Comparison of ENCODE assay signal across 8 cellular contexts in the genomic region with DNA sequence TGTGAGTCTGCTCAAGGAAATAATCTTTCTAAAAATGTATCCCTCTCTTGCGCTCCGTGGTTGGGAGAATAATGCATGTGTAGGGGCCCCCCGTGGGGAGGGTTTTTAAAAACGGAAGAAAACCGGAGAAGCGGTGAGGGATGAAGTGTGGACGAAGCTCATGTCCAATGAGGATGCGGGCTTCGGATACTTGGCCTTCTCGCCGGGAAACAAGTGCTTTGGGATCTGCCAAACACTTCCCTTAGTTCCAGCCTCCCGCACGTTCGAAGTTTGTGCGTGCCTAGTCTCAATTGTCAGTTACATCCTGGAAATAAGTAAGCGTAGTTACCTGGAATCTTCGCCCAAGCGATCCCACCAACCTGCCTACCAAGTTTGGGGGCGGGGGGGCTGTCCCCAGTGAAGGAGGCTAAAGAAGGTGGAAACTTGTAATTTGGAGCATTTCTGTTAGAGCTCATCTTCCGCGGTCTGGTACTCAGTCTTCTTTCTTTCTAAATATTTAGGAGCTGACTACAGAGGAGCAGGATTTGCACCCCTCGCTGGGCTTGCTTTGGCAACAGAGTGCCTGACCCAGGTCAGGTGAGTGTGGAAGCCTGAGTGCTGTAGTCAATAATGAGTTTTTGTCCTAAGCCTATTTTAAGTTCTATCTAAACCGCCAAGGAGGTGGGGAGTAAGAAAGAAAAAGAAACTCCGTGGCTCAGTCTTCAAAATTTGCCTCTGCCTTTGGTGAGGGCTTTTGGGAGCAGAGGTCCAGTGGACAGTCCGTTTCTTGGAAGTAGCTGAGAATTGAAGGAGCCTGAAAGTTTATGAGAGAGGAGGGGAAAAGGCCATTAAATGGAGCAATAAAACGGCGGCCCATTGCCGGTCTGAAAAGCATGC. TPM values are rescaled to one million over a fixed set of nuclear protein-coding genes. Genes with fewer than 3 reads are reported as not detected.
DNase-seq lines count a peak whose midpoint lies in the region; ATAC-seq and TF ChIP-seq lines count a peak whose summit lies in the region.

No MANE protein-coding gene starts in this region.

- no peak overlapping the region for H2AK5ac ChIP-seq in H9 (ENCODE audit: insufficient read length, low read length)

- H2BK120ac ChIP-seq in H9 (ENCODE audit: low read depth, low read length, poor library complexity, severe bottlenecking): no peak overlapping the region

- no peak overlapping the region for H2BK5ac ChIP-seq in H9 (ENCODE audit: insufficient read length, low read length)

- 0 out of 2 replicates have a peak, but pooled peaks cover 2% of the 10 kb centered on the region for H3K4me1 ChIP-seq in H9 (ENCODE audit: insufficient read depth, low read length)

- H3K9ac ChIP-seq in H9 (ENCODE audit: extremely low read depth, insufficient read length, low read length): no peak overlapping the region

- H3K9me3 Mint-ChIP-seq in H9 (no peaks in the 10 kb centered on the region), WTC11 (no peaks in the 10 kb centered on the region)
- H3K9me3 Mint-ChIP-seq in naive thymus-derived CD8-positive, alpha-beta T cell: no peaks in the 10 kb centered on the region

- H3K18ac ChIP-seq in H9 (ENCODE audit: insufficient read length, low read depth, low read length): no peak overlapping the region

- ATAC-seq in WTC11 (no peak), HG02588 (IDR thresholded peaks at IDR 0.05; ENCODE audit: unreplicated experiment) (no peak), GM19463 (IDR thresholded peaks at IDR 0.05; ENCODE audit: unreplicated experiment) (no peak)
- ATAC-seq in naive thymus-derived CD8-positive, alpha-beta T cell: no peak

- no peak for TF ChIP-seq POLR2A in erythroblast (IDR thresholded peaks at IDR 0.05; ENCODE audit: low read length)

- H3K4me2 ChIP-seq in H9 (ENCODE audit: insufficient read depth, insufficient read length, low read length): peak overlapping the region; percentile 65

- DNase-seq in AG04449 (ENCODE audit: low read depth, low spot score) (no peak), H9 (peak; percentile 48), WTC11 (ENCODE audit: low spot score) (peak; percentile 28), erythroblast (lab: John Stamatoyannopoulos, UW) (peak; percentile 50 to 58), NCI-H2029 treated with DMSO at 0.1 percent for 48 hours (lab: John Stamatoyannopoulos, UW) (no peak)
- DNase-seq in naive thymus-derived CD8-positive, alpha-beta T cell: peak in 3 of 10 donors; percentile 6 to 19 (median 15)

- no peaks in the 10 kb centered on the region for H3K27me3 ChIP-seq in H9 (ENCODE audit: insufficient read depth, low read length)

- H3K4ac ChIP-seq in H9 (ENCODE audit: low read depth, low read length): no peak overlapping the region

- H2BK20ac ChIP-seq in H9 (ENCODE audit: low read depth, low read length, poor library complexity, severe bottlenecking): no peak overlapping the region

- H3K4me3 ChIP-seq in AG04449 (ENCODE audit: low read depth, low read length): peak overlapping the region; percentile 86

- H4K8ac ChIP-seq in H9 (replicated peaks; ENCODE audit: insufficient read length, low read depth, low read length): no peak overlapping the region

- POLR2A ChIA-PET in AG04449 (lab: Yijun Ruan, JAX) (interaction anchor here (0.6 to 2.7 kb wide), 5 partner anchors 10 to 530 kb away, joined by 3 to 26 read pairs (median 8); a partner anchor contains a TSS), WTC11 (lab: Charles Lee) (interaction anchor here (0.6 to 3.3 kb wide), 12 partner anchors 7 to 566 kb away, joined by 3 to 31 read pairs (median 5); a partner anchor contains a TSS)
- POLR2A ChIA-PET in naive thymus-derived CD8-positive, alpha-beta T cell (lab: Charles Lee): interaction anchor here (0.6 to 4.5 kb wide), 16 partner anchors 10 to 1302 kb away, joined by 3 to 87 read pairs (median 7); a partner anchor contains a TSS

- peak overlapping the region; percentile 88 to 92 for H3K4me3 Mint-ChIP-seq in H9
- H3K4me3 Mint-ChIP-seq in WTC11: peak overlapping the region; percentile 84
- peak overlapping the region; percentile 93 to 98 (median 97) for H3K4me3 Mint-ChIP-seq in naive thymus-derived CD8-positive, alpha-beta T cell

- peaks cover 46% of the 10 kb centered on the region for H3K27me3 Mint-ChIP-seq in H9 (ENCODE audit: low read depth)
- peaks cover 26% of the 10 kb centered on the region for H3K27me3 Mint-ChIP-seq in WTC11 (ENCODE audit: low read depth)
- no peaks in the 10 kb centered on the region for H3K27me3 Mint-ChIP-seq in naive thymus-derived CD8-positive, alpha-beta T cell

- no peak overlapping the region for H3K27ac ChIP-seq in H9 (ENCODE audit: insufficient read length, low read depth, low read length)

- H3K4me1 Mint-ChIP-seq in H9 (peaks cover 13 to 16% of the 10 kb centered on the region in 2 experiments), WTC11 (peaks cover 20% of the 10 kb centered on the region)
- H3K4me1 Mint-ChIP-seq in naive thymus-derived CD8-positive, alpha-beta T cell: peaks cover 29 to 60% (median 42%) of the 10 kb centered on the region in 4 donors

- no peak overlapping the region for H3K56ac ChIP-seq in H9 (ENCODE audit: insufficient read length, low read depth, low read length)

- H2AFZ ChIP-seq in H9 (ENCODE audit: low read length): peak overlapping the region; percentile 32

- CTCF ChIA-PET in AG04449 (lab: Yijun Ruan, JAX) (interaction anchor here (1.4 to 2.6 kb wide), 4 partner anchors 10 to 143 kb away, joined by 3 to 11 read pairs (median 7); a partner anchor contains a TSS), WTC11 (lab: Charles Lee) (interaction anchor here (0.5 to 2.6 kb wide), 6 partner anchors 14 to 143 kb away, joined by 3 to 25 read pairs (median 12); no protein-coding TSS in a partner anchor)

- no peaks in the 10 kb centered on the region for H3K79me2 ChIP-seq in H9 (ENCODE audit: insufficient read depth, low read length)

- no peak overlapping the region for H2BK15ac ChIP-seq in H9 (ENCODE audit: low read depth, low read length)

- no CpG with 5 or more reads among the region's 28 CpGs for WGBS in H9 (ENCODE audit: extremely low coverage, insufficient read length, low lambda C conversion rate)

- H3K23me2 ChIP-seq in H9 (ENCODE audit: insufficient read length, low read depth, low read length, poor library complexity, severe bottlenecking): peaks cover 16% of the 10 kb centered on the region

- no peak overlapping the region for H3T11ph ChIP-seq in H9 (ENCODE audit: low read length)

- no peak overlapping the region for H3K23ac ChIP-seq in H9 (ENCODE audit: insufficient read length, low read depth, low read length)

- H3K9me3 ChIP-seq in H9 (ENCODE audit: control insufficient read depth, low read depth, low read length): no peaks in the 10 kb centered on the region

- H3K36me3 Mint-ChIP-seq in H9 (ENCODE audit: insufficient read depth in 1 of 3, low read depth in 3 of 3): no peaks in the 10 kb centered on the region
- H3K36me3 Mint-ChIP-seq in WTC11: no peaks in the 10 kb centered on the region
- H3K36me3 Mint-ChIP-seq in naive thymus-derived CD8-positive, alpha-beta T cell: peaks cover 0 to 21% (median 0%) of the 10 kb centered on the region in 3 donors

- peak overlapping the region in 1 of 3 experiments; percentile 85; a peak in 2 of 7 replicates for H3K27ac Mint-ChIP-seq in H9
- H3K27ac Mint-ChIP-seq in WTC11: no peak overlapping the region
- H3K27ac Mint-ChIP-seq in naive thymus-derived CD8-positive, alpha-beta T cell: peak overlapping the region; percentile 81 to 96 (median 93)

- H4K20me1 ChIP-seq in H9 (ENCODE audit: control insufficient read depth, insufficient read depth, insufficient read length): no peaks in the 10 kb centered on the region

- no peak overlapping the region for H4K5ac ChIP-seq in H9 (ENCODE audit: insufficient read length, low read depth, low read length)

- no peak overlapping the region for H4K91ac ChIP-seq in H9 (ENCODE audit: insufficient read length, low read depth, low read length)

- H3K79me1 ChIP-seq in H9 (ENCODE audit: insufficient read depth, low read depth, low read length, poor library complexity, severe bottlenecking): no peaks in the 10 kb centered on the region

- H3K14ac ChIP-seq in H9 (ENCODE audit: insufficient read depth, low read length): no peak overlapping the region

- no peak for TF ChIP-seq CTCF in AG04449 (IDR thresholded peaks at IDR 0.05; ENCODE audit: insufficient read depth, low read length, missing control alignments)
- no peak for TF ChIP-seq CTCF in H9 (conservative IDR thresholded peaks at IDR 0.05)
- TF ChIP-seq CTCF in WTC11 (IDR thresholded peaks at IDR 0.05): no peak

- no peak overlapping the region for H2BK12ac ChIP-seq in H9 (ENCODE audit: insufficient read length, low read depth, low read length)

TF ChIP-seq in WTC11, 78 proteins besides CTCF, POLR2A, EP300 and RAD21:
- TF ChIP-seq TCF7 (CRISPR knock-in tag; IDR thresholded peaks at IDR 0.05; ENCODE audit: low read depth) (no peak), ZNF416 (CRISPR knock-in tag; IDR thresholded peaks at IDR 0.05) (no peak)
- TF ChIP-seq, protein P1, sequence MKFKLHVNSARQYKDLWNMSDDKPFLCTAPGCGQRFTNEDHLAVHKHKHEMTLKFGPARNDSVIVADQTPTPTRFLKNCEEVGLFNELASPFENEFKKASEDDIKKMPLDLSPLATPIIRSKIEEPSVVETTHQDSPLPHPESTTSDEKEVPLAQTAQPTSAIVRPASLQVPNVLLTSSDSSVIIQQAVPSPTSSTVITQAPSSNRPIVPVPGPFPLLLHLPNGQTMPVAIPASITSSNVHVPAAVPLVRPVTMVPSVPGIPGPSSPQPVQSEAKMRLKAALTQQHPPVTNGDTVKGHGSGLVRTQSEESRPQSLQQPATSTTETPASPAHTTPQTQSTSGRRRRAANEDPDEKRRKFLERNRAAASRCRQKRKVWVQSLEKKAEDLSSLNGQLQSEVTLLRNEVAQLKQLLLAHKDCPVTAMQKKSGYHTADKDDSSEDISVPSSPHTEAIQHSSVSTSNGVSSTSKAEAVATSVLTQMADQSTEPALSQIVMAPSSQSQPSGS (CRISPR knock-in tag; IDR thresholded peaks at IDR 0.05; ENCODE audit: borderline replicate concordance, low read depth): no peak
TF ChIP-seq in WTC11: peak in this region for 0.

RNA-seq across cellular contexts. Expression of a gene that starts 1.0 kb away (rescaled TPM):
- total RNA-seq in H9 (2021) (1.8 and 4.2 TPM in 2 replicates), WTC11 (2021) (10.3 to 11.8 TPM (median 11.6 TPM) in 3 replicates)
- 10 to 100 TPM; 78.7 to 80.4 TPM for total RNA-seq in naive thymus-derived CD8-positive, alpha-beta T cell
- polyA plus RNA-seq in naive thymus-derived CD8-positive, alpha-beta T cell: 10 to 100 TPM in 1 of 3 donors, 1 to 10 TPM in 2; 8.3 to 10.6 (median 9.7) TPM

RNA-seq across cellular contexts. Expression of a gene that starts 27.1 kb away (rescaled TPM):
- total RNA-seq in H9 (2021) (9.5 and 10.6 TPM in 2 replicates), WTC11 (2021) (10.2 to 11.0 TPM (median 10.4 TPM) in 3 replicates)
- total RNA-seq in naive thymus-derived CD8-positive, alpha-beta T cell: 10 to 100 TPM; 13.7 to 14.2 TPM
- 10 to 100 TPM; 23.4 to 36.4 (median 30.6) TPM for polyA plus RNA-seq in naive thymus-derived CD8-positive, alpha-beta T cell

Comparison
In these comparisons a context has a peak if more than half of its experiments do, and no peak if none do; other contexts are left out.
1. DNase-seq: peak in H9 (single experiment), WTC11 (single experiment) and erythroblast (2 of 2); none in AG04449 (single experiment) and NCI-H2029 treated with DMSO at 0.1 percent for 48 hours (single experiment).
2. Peak in every context shown above with its lines, with median percentiles within 50 percentile points of each other: H3K4me3 Mint-ChIP-seq.